25 cellular contexts compared by ENCODE assay signal in the genomic region with DNA sequence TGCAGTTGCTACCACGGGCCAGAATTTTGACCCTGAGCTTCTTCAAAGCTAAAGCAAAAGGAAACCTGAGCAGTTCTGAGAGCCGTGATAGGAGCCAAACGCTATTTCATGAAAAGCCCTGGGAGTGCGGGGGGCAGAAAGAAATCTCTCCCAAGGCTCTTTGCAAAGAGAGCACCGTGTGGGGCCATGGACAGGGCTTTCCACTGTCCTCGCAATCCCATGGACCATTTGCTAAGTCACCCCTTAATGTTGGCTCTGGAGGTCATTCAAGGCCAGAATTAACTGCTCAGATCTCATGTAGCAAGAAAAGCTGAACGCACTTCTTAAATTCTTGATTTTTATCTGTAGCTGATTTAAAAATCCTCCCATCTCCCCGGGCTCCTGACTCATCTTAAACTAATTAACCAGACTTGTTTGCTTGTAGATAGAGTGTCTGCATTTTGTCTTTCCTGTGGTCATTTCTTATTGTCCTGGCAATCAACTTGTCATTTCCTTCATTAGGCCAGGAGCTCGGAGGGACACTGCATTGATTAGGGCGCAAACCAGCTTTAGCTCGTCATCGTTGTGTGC. TPM values are rescaled to one million over a fixed set of nuclear protein-coding genes. Genes with fewer than 3 reads are reported as not detected.
DNase-seq lines count a peak whose midpoint lies in the region; ATAC-seq and TF ChIP-seq lines count a peak whose summit lies in the region.
"Had no signal": no experiment of that assay in that cellular context is flagged by ENCODE, and none has a peak within 500 bp of the region (broad histone marks: within the 10 kb centered on the region; RNA-seq: fewer than 3 reads in every experiment).

No MANE protein-coding gene starts in this region.

- H3K79me2 ChIP-seq in SK-N-SH (ENCODE audit: insufficient read depth), result no peaks in the 10 kb centered on the region

- H3K4me3 Mint-ChIP-seq in progenitor cell of endocrine pancreas (ENCODE audit: low read depth) (no peak overlapping the region), T-cell (no peak overlapping the region)
- H3K4me3 Mint-ChIP-seq: WTC11 had no signal

- H2AFZ ChIP-seq in SK-N-SH (ENCODE audit: low read depth), result no peak overlapping the region

- H3K4me3 ChIP-seq in SK-N-SH (ENCODE audit: low read depth in 2 of 2, low read length in 1 of 2), result no peak overlapping the region
- H3K4me3 ChIP-seq: esophagus squamous epithelium, thyroid gland had no signal

- no peak for TF ChIP-seq EP300 in SK-N-SH (IDR thresholded peaks at IDR 0.05; ENCODE audit: borderline replicate concordance in 1 of 2, low read depth in 1 of 2, low read length in 1 of 2)

- H3K4me2 ChIP-seq in SK-N-SH, result peak overlapping the region; percentile 29; the same call in 1 of the 2 replicates

- H3K9me3 Mint-ChIP-seq in progenitor cell of endocrine pancreas (ENCODE audit: low read depth) (no peaks in the 10 kb centered on the region), T-cell (no peaks in the 10 kb centered on the region)
- H3K9me3 Mint-ChIP-seq: WTC11 had no signal

- no peaks in the 10 kb centered on the region for H3K9me3 ChIP-seq in SK-N-SH
- H3K9me3 ChIP-seq: esophagus squamous epithelium, thyroid gland had no signal

- H3K27ac ChIP-seq in SK-N-SH (ENCODE audit: low read depth in 2 of 2, low read length in 1 of 2), result peak overlapping the region; percentile 45 to 86; a peak in 3 of 4 replicates
- H3K27ac ChIP-seq in epithelial cell of prostate, result peak overlapping the region; percentile 51
- H3K27ac ChIP-seq: esophagus squamous epithelium had no signal

- no peaks in the 10 kb centered on the region for H4K20me1 ChIP-seq in SK-N-SH (ENCODE audit: insufficient read depth)

- TF ChIP-seq CTCF in SK-N-SH (IDR thresholded peaks at IDR 0.05) (no peak), progenitor cell of endocrine pancreas (IDR thresholded peaks at IDR 0.05; ENCODE audit: unreplicated experiment) (no peak)

- H3K36me3 ChIP-seq in SK-N-SH (replicated peaks in 1 of 2; ENCODE audit: control insufficient read depth in 1 of 2, insufficient read depth in 2 of 2, low read length in 1 of 2), result peaks cover 0 to 4% of the 10 kb centered on the region in 2 experiments

- no peak overlapping the region for H3K9ac ChIP-seq in SK-N-SH

- H3K36me3 Mint-ChIP-seq in progenitor cell of endocrine pancreas (ENCODE audit: insufficient read depth) (peaks cover 24% of the 10 kb centered on the region), T-cell (peaks cover 47% of the 10 kb centered on the region)

- CTCF ChIA-PET in SK-N-SH (lab: Yijun Ruan, JAX) (interaction anchor here (0.7 to 4.5 kb wide), 8 partner anchors 9 to 306 kb away, joined by 3 to 49 read pairs (median 6); a partner anchor contains a TSS), T-cell (lab: Charles Lee) (interaction anchor here (0.5 to 0.6 kb wide), 3 partner anchors 211 to 748 kb away, joined by 3 to 5 read pairs (median 4); a partner anchor contains a TSS)

- H3K4me1 ChIP-seq in SK-N-SH (ENCODE audit: control insufficient read depth in 1 of 2, insufficient read depth in 2 of 2, low read depth in 1 of 2, low read length in 1 of 2), result peaks cover 0 to 33% of the 10 kb centered on the region in 2 experiments; a peak in 2 of 4 replicates

- ATAC-seq in GM18868 (IDR thresholded peaks at IDR 0.05; ENCODE audit: unreplicated experiment) (no peak), T-cell (replicated peaks in 1 of 4) (no peak)
- ATAC-seq: left colon; stimulated activated naive CD8-positive, alpha-beta T cell treated with anti-CD3 and anti-CD28 coated beads, Interleukin-15, Interleukin-2, amounts not matched to agents 100 U/mL and 50 U/mL, for 24 hours had no signal

- H3K4me1 Mint-ChIP-seq in progenitor cell of endocrine pancreas (ENCODE audit: low read depth), result peaks cover 3% of the 10 kb centered on the region
- H3K4me1 Mint-ChIP-seq in T-cell, result no peaks in the 10 kb centered on the region
- H3K4me1 Mint-ChIP-seq: WTC11 had no signal

- H3K27ac Mint-ChIP-seq in progenitor cell of endocrine pancreas, result peak overlapping the region; percentile 8
- no peak overlapping the region for H3K27ac Mint-ChIP-seq in T-cell
- H3K27ac Mint-ChIP-seq: WTC11 had no signal

- H3F3A ChIP-seq in SK-N-SH (replicated peaks; ENCODE audit: insufficient read depth), result no peaks in the 10 kb centered on the region

- H3K9me2 ChIP-seq in SK-N-SH, result no peaks in the 10 kb centered on the region

- H3K27me3 ChIP-seq in SK-N-SH (ENCODE audit: insufficient read depth), result no peaks in the 10 kb centered on the region
- H3K27me3 ChIP-seq: esophagus squamous epithelium, thyroid gland had no signal

- WGBS in SK-N-SH (ENCODE audit: low lambda C conversion rate), result 48% methylated on average over 12 of the region's 12 CpGs

- TF ChIP-seq RAD21 in SK-N-SH (IDR thresholded peaks at IDR 0.05; ENCODE audit: low read length), result no peak

- H3K27me3 Mint-ChIP-seq in progenitor cell of endocrine pancreas (no peaks in the 10 kb centered on the region), T-cell (no peaks in the 10 kb centered on the region)

- peak; percentile 3 for DNase-seq in GM03348 (ENCODE audit: low spot score)
- no peak for DNase-seq in SK-N-SH
- DNase-seq in epithelial cell of prostate (ENCODE audit: low read depth, low spot score), result no peak
- DNase-seq in progenitor cell of endocrine pancreas (ENCODE audit: low spot score, unreplicated experiment), result no peak
- no peak for DNase-seq in SIG-M5 (lab: John Stamatoyannopoulos, UW)
- no peak for DNase-seq in T-cell
- DNase-seq: activated CD4-positive, alpha-beta T cell treated with anti-CD3 and anti-CD28 coated beads, Interleukin-2, amount 50 U/mL, for 1 hour; activated naive CD4-positive, alpha-beta T cell treated with Interleukin-2 at 50 U/mL for 16 hours; amniotic stem cell; C1 segment of cervical spinal cord; COR-L47; cortex of kidney; esophagus squamous epithelium; GF-D8; HCEC 1CT; left colon; mesenchymal stem cell; NCI-H1436; stimulated activated naive CD8-positive, alpha-beta T cell treated with anti-CD3 and anti-CD28 coated beads, Interleukin-15, Interleukin-2, amounts not matched to agents 100 U/mL and 50 U/mL, for 24 hours; T-helper 9 cell had no signal

- POLR2A ChIA-PET in SK-N-SH (lab: Yijun Ruan, JAX) (interaction anchor here (0.5 to 1.0 kb wide), 2 partner anchors 9 to 10 kb away, joined by 4 read pairs; no protein-coding TSS in a partner anchor), T-cell (lab: Charles Lee) (no interaction called here)

TF ChIP-seq in SK-N-SH, 30 proteins besides CTCF, POLR2A, EP300 and RAD21:
- TF ChIP-seq ELF1 (IDR thresholded peaks at IDR 0.05), result no peak
- TF ChIP-seq CHD2 (IDR thresholded peaks at IDR 0.05; ENCODE audit: low read length, partially characterized antibody), result peak; percentile 35
- TF ChIP-seq GATA2 (CRISPR knock-in tag; IDR thresholded peaks at IDR 0.05), result peak; percentile 19
- TF ChIP-seq TCF12 (IDR thresholded peaks at IDR 0.05), result peak; percentile 15; the same call in 1 of the 2 replicates

RNA-seq across cellular contexts. Expression of a gene that starts 24.8 kb away (rescaled TPM):
- 12.7 and 12.9 TPM in 2 replicates for polyA plus RNA-seq in SK-N-SH (2012; rRNA removed)
- polyA plus RNA-seq in SK-N-SH (2012; cell fraction: cytosol; rRNA removed), result 7.2 and 8.7 TPM in 2 replicates
- polyA plus RNA-seq in SK-N-SH (2012; cell fraction: nucleus; rRNA removed), result 34.7 and 40.9 TPM in 2 replicates
- total RNA-seq in progenitor cell of endocrine pancreas (202 and 204 TPM in 2 replicates), T-cell (10 to 100 TPM; 29.0 to 50.0 (median 41.5) TPM)

RNA-seq across cellular contexts. Expression of a gene that starts 26.3 kb away (rescaled TPM):
- 0.06 and 0.12 TPM in 2 replicates for polyA plus RNA-seq in SK-N-SH (2012; rRNA removed)
- polyA plus RNA-seq in SK-N-SH (2012; cell fraction: cytosol; rRNA removed), result 0.08 and 0.22 TPM in 2 replicates
- 0.70 and 0.79 TPM in 2 replicates for polyA plus RNA-seq in SK-N-SH (2012; cell fraction: nucleus; rRNA removed)
- total RNA-seq in progenitor cell of endocrine pancreas, result 5.8 and 7.6 TPM in 2 replicates
- under 1 TPM in 3 of 5 donors, not detected in 2; 0.26 to 0.70 (median 0.59) TPM for total RNA-seq in T-cell
- total RNA-seq: frontal cortex, myocyte had no signal

RNA-seq across cellular contexts. Expression of a gene that starts 34.5 kb away (rescaled TPM):
- polyA plus RNA-seq in SK-N-SH (2012; rRNA removed), result 21.6 and 22.6 TPM in 2 replicates
- polyA plus RNA-seq in SK-N-SH (2012; cell fraction: cytosol; rRNA removed), result 18.1 and 20.7 TPM in 2 replicates
- 34.3 and 38.7 TPM in 2 replicates for polyA plus RNA-seq in SK-N-SH (2012; cell fraction: nucleus; rRNA removed)
- 62.3 and 65.4 TPM in 2 replicates for total RNA-seq in progenitor cell of endocrine pancreas
- 10 to 100 TPM; 24.0 to 44.5 (median 31.1) TPM for total RNA-seq in T-cell

RNA-seq across cellular contexts. Expression of a gene that starts 46.0 kb away (rescaled TPM):
- 8.3 and 9.5 TPM in 2 replicates for polyA plus RNA-seq in SK-N-SH (2012; rRNA removed)
- polyA plus RNA-seq in SK-N-SH (2012; cell fraction: cytosol; rRNA removed), result 6.2 and 6.7 TPM in 2 replicates
- polyA plus RNA-seq in SK-N-SH (2012; cell fraction: nucleus; rRNA removed), result 19.7 and 20.2 TPM in 2 replicates
- total RNA-seq in progenitor cell of endocrine pancreas (95.9 and 105 TPM in 2 replicates), T-cell (10 to 100 TPM; 18.1 to 36.6 (median 30.8) TPM)
